6 cellular contexts compared by ENCODE assay signal in genomic region chr11:118998388-118998717, GRCh38. TPM values are rescaled to one million over a fixed set of nuclear protein-coding genes. Genes with fewer than 3 reads are reported as not detected.
DNase-seq lines count a peak whose midpoint lies in the region; ATAC-seq, FAIRE-seq and TF ChIP-seq lines count a peak whose summit lies in the region.

No MANE protein-coding gene starts in this region.

- peaks cover 9 to 13% of the 10 kb centered on the region in 2 experiments; a peak in 4 of 5 replicates for H3K4me1 ChIP-seq in K562 (replicated peaks in 1 of 2; ENCODE audit: control insufficient read depth in 2 of 2, insufficient read depth in 2 of 2, low read length in 2 of 2)

- no peak for TF ChIP-seq RAD21 in K562 (CRISPR knock-in tag; conservative IDR thresholded peaks at IDR 0.05 in 1 of 2, IDR thresholded peaks at IDR 0.05 in 1 of 2)

- BruUV-seq in K562 (replicated peaks; lab: Mats Ljungman, UMichigan), result TSS peak; percentile 51

- no peak for TF ChIP-seq CTCF in K562 (IDR thresholded peaks at IDR 0.05 in 2 of 3, conservative IDR thresholded peaks at IDR 0.05 in 1 of 3; ENCODE audit: insufficient read depth in 2 of 3, low read depth in 1 of 3, low read length in 3 of 3)
- no peak for TF ChIP-seq CTCF in nephron progenitor cell (IDR thresholded peaks at IDR 0.05)

- peak overlapping the region; percentile 100 for H3K4me2 ChIP-seq in K562 (ENCODE audit: insufficient read depth, low read length)

- intact Hi-C loops in K562 (cut with micrococcal nuclease), result loop anchor here (1.0 kb wide), 1 partner anchor 20 kb away; the partner anchor contains the start of genes RPS25 and TRAPPC4

- H3K4me3 ChIP-seq in K562, result peak overlapping the region; percentile 83

- peaks cover 16 to 24% of the 10 kb centered on the region in 2 donors for H3K36me3 Mint-ChIP-seq in activated T-cell treated with anti-CD3 and anti-CD28 coated beads, Interleukin-2, amount 50 U/mL, for 72 hours (ENCODE audit: insufficient read depth in 2 of 2)
- H3K36me3 Mint-ChIP-seq in nephron progenitor cell (ENCODE audit: low read depth), result peaks cover 46% of the 10 kb centered on the region

- H3K4me1 Mint-ChIP-seq in activated T-cell treated with anti-CD3 and anti-CD28 coated beads, Interleukin-2, amount 50 U/mL, for 72 hours (ENCODE audit: low read depth), result peaks cover 48% of the 10 kb centered on the region
- peaks cover 42% of the 10 kb centered on the region for H3K4me1 Mint-ChIP-seq in nephron progenitor cell

- H3K27me3 Mint-ChIP-seq in activated T-cell treated with anti-CD3 and anti-CD28 coated beads, Interleukin-2, amount 50 U/mL, for 72 hours (ENCODE audit: low read depth), result no peaks in the 10 kb centered on the region
- H3K27me3 Mint-ChIP-seq in nephron progenitor cell (ENCODE audit: low read depth, poor library complexity), result peaks cover 5% of the 10 kb centered on the region

- no peaks in the 10 kb centered on the region for H3K9me3 Mint-ChIP-seq in activated T-cell treated with anti-CD3 and anti-CD28 coated beads, Interleukin-2, amount 50 U/mL, for 72 hours
- peaks cover 8% of the 10 kb centered on the region for H3K9me3 Mint-ChIP-seq in nephron progenitor cell

- peak overlapping the region; percentile 90 for H2AFZ ChIP-seq in K562 (ENCODE audit: low read depth, low read length)

- in situ Hi-C loops in K562 (cut with MboI), result no loop called here

- H3K9me1 ChIP-seq in K562 (ENCODE audit: control insufficient read depth, insufficient read depth, low read length), result no peaks in the 10 kb centered on the region

- H3K4me3 Mint-ChIP-seq in activated T-cell treated with anti-CD3 and anti-CD28 coated beads, Interleukin-2, amount 50 U/mL, for 72 hours, result peak overlapping the region; percentile 94 to 100
- peak overlapping the region; percentile 97 for H3K4me3 Mint-ChIP-seq in nephron progenitor cell

- CTCF ChIA-PET in K562 (lab: Yijun Ruan, JAX; ENCODE audit: low intra/inter-chr PET ratio), result no interaction called here

- H3K27me3 ChIP-seq in K562 (ENCODE audit: control insufficient read depth in 2 of 2, insufficient read depth in 2 of 2, low read length in 2 of 2), result no peaks in the 10 kb centered on the region

- no peak for DNase-seq in activated T-cell treated with anti-CD3 and anti-CD28 coated beads, Interleukin-2, amount 50 U/mL, for 72 hours
- no peak for DNase-seq in activated T-cell treated with anti-CD3 and anti-CD28 coated beads, Interleukin-2, amount 50 U/mL, for 48 hours
- no peak for DNase-seq in K562 (ENCODE audit: extremely low read depth in 1 of 4, low spot score in 3 of 4)
- no peak for DNase-seq in nephron progenitor cell
- DNase-seq in Kasumi-1 (lab: John Stamatoyannopoulos, UW), result no peak
- DNase-seq in putamen (ENCODE audit: low spot score), result no peak

- H3K79me2 ChIP-seq in K562 (ENCODE audit: control insufficient read depth, insufficient read depth, low read length), result peaks cover 30% of the 10 kb centered on the region

- TF ChIP-seq EP300 in K562 (IDR thresholded peaks at IDR 0.05; ENCODE audit: low read length), result no peak

- peak overlapping the region; percentile 95 for H3K27ac Mint-ChIP-seq in activated T-cell treated with anti-CD3 and anti-CD28 coated beads, Interleukin-2, amount 50 U/mL, for 72 hours
- H3K27ac Mint-ChIP-seq in nephron progenitor cell, result peak overlapping the region; percentile 98

- POLR2A ChIA-PET in K562 (lab: Yijun Ruan, JAX), result interaction anchor here (1.0 to 1.5 kb wide), 5 partner anchors 14 to 377 kb away, joined by 3 to 9 read pairs (median 6); partner anchors contain the start of genes RPS25 and TRAPPC4

- no peak for ATAC-seq in activated T-cell treated with anti-CD3 and anti-CD28 coated beads, Interleukin-2, amount 50 U/mL, for 72 hours (replicated peaks in 1 of 2)
- peak; percentile 14 for ATAC-seq in K562

- no peak for TF ChIP-seq POLR2A in K562 (conservative IDR thresholded peaks at IDR 0.05)

- 2% methylated on average over 10 of the region's 19 CpGs for WGBS in K562 (ENCODE audit: insufficient coverage, low coverage, missing lambda C conversion rate)

- H3K9ac ChIP-seq in K562 (ENCODE audit: insufficient read depth in 1 of 2, low read depth in 2 of 2, low read length in 2 of 2), result peak overlapping the region; percentile 77 to 91

- peak overlapping the region; percentile 46; the same call in 2 of the 3 replicates for H3K27ac ChIP-seq in K562 (ENCODE audit: extremely low read depth, low read depth, low read length)

- no peaks in the 10 kb centered on the region for H4K20me1 ChIP-seq in K562 (replicated peaks; ENCODE audit: control insufficient read depth, insufficient read depth, low read length)

- FAIRE-seq in K562 (lab: Jason Lieb, UNC), result no peak

- H3K9me3 ChIP-seq in K562 (replicated peaks; ENCODE audit: control insufficient read depth, insufficient read depth, low read depth, low read length), result no peaks in the 10 kb centered on the region

- peaks cover 35% of the 10 kb centered on the region; the same call in 2 of the 3 replicates for H3K36me3 ChIP-seq in K562 (ENCODE audit: control insufficient read depth, insufficient read depth, low read length)

RNA-seq across cellular contexts. Expression of gene CENATAC, which starts 0.4 kb away (rescaled TPM):
- total RNA-seq in activated T-cell treated with anti-CD3 and anti-CD28 coated beads, Interleukin-2, amount 50 U/mL, for 72 hours, result 10 to 100 TPM; 40.1 to 44.5 TPM
- 107 and 143 TPM in 2 replicates for total RNA-seq in K562 (2011; cell fraction: chromatin; rRNA removed; ENCODE audit: low replicate concordance)
- 70.5 and 71.8 TPM in 2 replicates for total RNA-seq in K562 (2011; cell fraction: nucleolus; rRNA removed)
- total RNA-seq in K562 (2011; cell fraction: nucleoplasm; rRNA removed), result 96.7 and 121 TPM in 2 replicates
- total RNA-seq in K562 (2014; rRNA removed) (15.3 and 16.0 TPM in 2 replicates), K562 (2014; rRNA removed; fragmentation: Illumina TruSeq; extraction: Trizol) (13.9 and 15.1 TPM in 2 replicates), K562 (2015; rRNA removed; fragmentation: Illumina TruSeq; extraction: Trizol) (16.2 and 16.9 TPM in 2 replicates), K562 (2021) (12.4 and 13.5 TPM in 2 replicates)
- polyA plus RNA-seq in K562 (2011; rRNA removed) (13.4 and 13.7 TPM in 2 replicates), K562 (2014; fragmentation: Illumina TruSeq; extraction: Trizol) (8.9 and 9.7 TPM in 2 replicates), K562 (2014; fragmentation: Nextera tagmentation; extraction: Ambion mirVana) (1 to 10 TPM; 2.4 to 4.5 TPM), K562 (2014; rRNA removed) (21.9 and 25.5 TPM in 2 replicates)
- polyA plus RNA-seq in K562 (2011; cell fraction: cytosol; rRNA removed), result 3.3 and 3.9 TPM in 2 replicates
- polyA plus RNA-seq in K562 (2011; cell fraction: nucleus; rRNA removed), result 35.3 and 40.2 TPM in 2 replicates
- polyA plus RNA-seq in K562 (2012), result 7.1 and 9.9 TPM in 2 replicates
- polyA minus RNA-seq in K562 (2011; rRNA and poly(A)+ RNA removed), result 20.5 and 20.8 TPM in 2 replicates
- 3.7 and 4.3 TPM in 2 replicates for polyA minus RNA-seq in K562 (2011; cell fraction: cytosol; rRNA and poly(A)+ RNA removed)
- polyA minus RNA-seq in K562 (2011; cell fraction: nucleus; rRNA and poly(A)+ RNA removed), result 26.1 and 29.3 TPM in 2 replicates

RNA-seq across cellular contexts. Expression of gene RPS25, which starts 19.8 kb away (rescaled TPM):
- 1,000 to 10,000 TPM; 1,893 to 1,917 TPM for total RNA-seq in activated T-cell treated with anti-CD3 and anti-CD28 coated beads, Interleukin-2, amount 50 U/mL, for 72 hours
- 136 and 201 TPM in 2 replicates for total RNA-seq in K562 (2011; cell fraction: chromatin; rRNA removed; ENCODE audit: low replicate concordance)
- 166 and 168 TPM in 2 replicates for total RNA-seq in K562 (2011; cell fraction: nucleolus; rRNA removed)
- total RNA-seq in K562 (2011; cell fraction: nucleoplasm; rRNA removed), result 272 and 420 TPM in 2 replicates
- total RNA-seq in K562 (2014; rRNA removed) (1,122 and 1,723 TPM in 2 replicates), K562 (2014; rRNA removed; fragmentation: Illumina TruSeq; extraction: Trizol) (2,419 and 2,437 TPM in 2 replicates), K562 (2015; rRNA removed; fragmentation: Illumina TruSeq; extraction: Trizol) (2,472 and 2,755 TPM in 2 replicates), K562 (2021) (1,553 and 1,702 TPM in 2 replicates)
- polyA plus RNA-seq in K562 (2011; rRNA removed) (1,393 and 1,573 TPM in 2 replicates), K562 (2014; fragmentation: Illumina TruSeq; extraction: Trizol) (2,166 and 3,143 TPM in 2 replicates), K562 (2014; fragmentation: Nextera tagmentation; extraction: Ambion mirVana) (1,000 to 10,000 TPM; 2,471 to 2,886 TPM), K562 (2014; rRNA removed) (2,239 and 5,486 TPM in 2 replicates)
- 686 and 1,751 TPM in 2 replicates for polyA plus RNA-seq in K562 (2011; cell fraction: cytosol; rRNA removed)
- 283 and 578 TPM in 2 replicates for polyA plus RNA-seq in K562 (2011; cell fraction: nucleus; rRNA removed)
- polyA plus RNA-seq in K562 (2012), result 1,761 and 1,841 TPM in 2 replicates
- 428 and 580 TPM in 2 replicates for polyA minus RNA-seq in K562 (2011; rRNA and poly(A)+ RNA removed)
- 641 and 694 TPM in 2 replicates for polyA minus RNA-seq in K562 (2011; cell fraction: cytosol; rRNA and poly(A)+ RNA removed)
- polyA minus RNA-seq in K562 (2011; cell fraction: nucleus; rRNA and poly(A)+ RNA removed), result 60.3 and 141 TPM in 2 replicates

RNA-seq across cellular contexts. Expression of gene TRAPPC4, which starts 20.2 kb away (rescaled TPM):
- 10 to 100 TPM; 59.3 to 70.0 TPM for total RNA-seq in activated T-cell treated with anti-CD3 and anti-CD28 coated beads, Interleukin-2, amount 50 U/mL, for 72 hours
- total RNA-seq in K562 (2011; cell fraction: chromatin; rRNA removed; ENCODE audit: low replicate concordance), result 76.0 and 138 TPM in 2 replicates
- total RNA-seq in K562 (2011; cell fraction: nucleolus; rRNA removed), result 134 and 149 TPM in 2 replicates
- total RNA-seq in K562 (2011; cell fraction: nucleoplasm; rRNA removed), result 122 and 136 TPM in 2 replicates
- 132 and 142 TPM in 2 replicates for total RNA-seq in K562 (2014; rRNA removed)
- 142 and 147 TPM in 2 replicates for total RNA-seq in K562 (2014; rRNA removed; fragmentation: Illumina TruSeq; extraction: Trizol)
- 137 and 139 TPM in 2 replicates for total RNA-seq in K562 (2015; rRNA removed; fragmentation: Illumina TruSeq; extraction: Trizol)
- total RNA-seq in K562 (2021), result 139 TPM in 2 replicates
- 205 and 232 TPM in 2 replicates for polyA plus RNA-seq in K562 (2011; rRNA removed)
- 349 and 363 TPM in 2 replicates for polyA plus RNA-seq in K562 (2011; cell fraction: cytosol; rRNA removed)
- polyA plus RNA-seq in K562 (2011; cell fraction: nucleus; rRNA removed), result 108 and 126 TPM in 2 replicates
- 139 and 188 TPM in 2 replicates for polyA plus RNA-seq in K562 (2012)
- 121 and 127 TPM in 2 replicates for polyA plus RNA-seq in K562 (2014; fragmentation: Illumina TruSeq; extraction: Trizol)
- 100 to 1,000 TPM; 455 to 524 TPM for polyA plus RNA-seq in K562 (2014; fragmentation: Nextera tagmentation; extraction: Ambion mirVana)
- polyA plus RNA-seq in K562 (2014; rRNA removed), result 152 and 159 TPM in 2 replicates
- polyA minus RNA-seq in K562 (2011; rRNA and poly(A)+ RNA removed), result 121 and 192 TPM in 2 replicates
- polyA minus RNA-seq in K562 (2011; cell fraction: cytosol; rRNA and poly(A)+ RNA removed), result 33.1 and 51.2 TPM in 2 replicates
- 44.2 and 59.3 TPM in 2 replicates for polyA minus RNA-seq in K562 (2011; cell fraction: nucleus; rRNA and poly(A)+ RNA removed)

RNA-seq across cellular contexts. Expression of gene FOXR1, which starts 26.8 kb away (rescaled TPM):
- not detected for total RNA-seq in activated T-cell treated with anti-CD3 and anti-CD28 coated beads, Interleukin-2, amount 50 U/mL, for 72 hours
- not detected in 2 replicates for total RNA-seq in K562 (2011; cell fraction: chromatin; rRNA removed; ENCODE audit: low replicate concordance)
- not detected in 2 replicates for total RNA-seq in K562 (2011; cell fraction: nucleolus; rRNA removed)
- total RNA-seq in K562 (2011; cell fraction: nucleoplasm; rRNA removed), result not detected in 2 replicates
- total RNA-seq in K562 (2014; rRNA removed) (not detected in 2 replicates), K562 (2014; rRNA removed; fragmentation: Illumina TruSeq; extraction: Trizol) (not detected in 2 replicates), K562 (2015; rRNA removed; fragmentation: Illumina TruSeq; extraction: Trizol) (not detected in 2 replicates), K562 (2021) (not detected in 2 replicates)
- polyA plus RNA-seq in K562 (2011; rRNA removed) (not detected in 2 replicates), K562 (2014; fragmentation: Illumina TruSeq; extraction: Trizol) (not detected in 2 replicates), K562 (2014; fragmentation: Nextera tagmentation; extraction: Ambion mirVana) (not detected), K562 (2014; rRNA removed) (not detected in 2 replicates)
- polyA plus RNA-seq in K562 (2011; cell fraction: cytosol; rRNA removed), result not detected in 2 replicates
- polyA plus RNA-seq in K562 (2011; cell fraction: nucleus; rRNA removed), result not detected in 2 replicates
- not detected in 2 replicates for polyA plus RNA-seq in K562 (2012)
- polyA minus RNA-seq in K562 (2011; rRNA and poly(A)+ RNA removed), result not detected in 2 replicates
- polyA minus RNA-seq in K562 (2011; cell fraction: cytosol; rRNA and poly(A)+ RNA removed), result not detected in 2 replicates
- polyA minus RNA-seq in K562 (2011; cell fraction: nucleus; rRNA and poly(A)+ RNA removed), result not detected in 2 replicates

RNA-seq across cellular contexts. Expression of gene SLC37A4, which starts 32.3 kb away (rescaled TPM):
- 10 to 100 TPM; 35.8 to 41.4 TPM for total RNA-seq in activated T-cell treated with anti-CD3 and anti-CD28 coated beads, Interleukin-2, amount 50 U/mL, for 72 hours
- total RNA-seq in K562 (2011; cell fraction: chromatin; rRNA removed; ENCODE audit: low replicate concordance), result 93.5 and 200 TPM in 2 replicates
- total RNA-seq in K562 (2011; cell fraction: nucleolus; rRNA removed), result 179 and 193 TPM in 2 replicates
- total RNA-seq in K562 (2011; cell fraction: nucleoplasm; rRNA removed), result 133 and 149 TPM in 2 replicates
- total RNA-seq in K562 (2014; rRNA removed) (27.9 and 34.1 TPM in 2 replicates), K562 (2014; rRNA removed; fragmentation: Illumina TruSeq; extraction: Trizol) (34.5 and 35.7 TPM in 2 replicates), K562 (2015; rRNA removed; fragmentation: Illumina TruSeq; extraction: Trizol) (27.9 and 28.2 TPM in 2 replicates), K562 (2021) (48.8 and 49.8 TPM in 2 replicates)
- polyA plus RNA-seq in K562 (2011; rRNA removed) (73.9 and 87.9 TPM in 2 replicates), K562 (2014; fragmentation: Illumina TruSeq; extraction: Trizol) (54.6 and 55.2 TPM in 2 replicates), K562 (2014; fragmentation: Nextera tagmentation; extraction: Ambion mirVana) (10 to 100 TPM; 24.7 to 40.7 TPM), K562 (2014; rRNA removed) (54.6 and 55.0 TPM in 2 replicates)
- polyA plus RNA-seq in K562 (2011; cell fraction: cytosol; rRNA removed), result 125 and 133 TPM in 2 replicates
- 272 and 287 TPM in 2 replicates for polyA plus RNA-seq in K562 (2011; cell fraction: nucleus; rRNA removed)
- 36.4 and 40.1 TPM in 2 replicates for polyA plus RNA-seq in K562 (2012)
- 95.1 and 110 TPM in 2 replicates for polyA minus RNA-seq in K562 (2011; rRNA and poly(A)+ RNA removed)
- 31.7 and 35.4 TPM in 2 replicates for polyA minus RNA-seq in K562 (2011; cell fraction: cytosol; rRNA and poly(A)+ RNA removed)
- polyA minus RNA-seq in K562 (2011; cell fraction: nucleus; rRNA and poly(A)+ RNA removed), result 44.6 and 66.4 TPM in 2 replicates
